ENCODE assay signal across 24 cellular contexts in the genomic region with DNA sequence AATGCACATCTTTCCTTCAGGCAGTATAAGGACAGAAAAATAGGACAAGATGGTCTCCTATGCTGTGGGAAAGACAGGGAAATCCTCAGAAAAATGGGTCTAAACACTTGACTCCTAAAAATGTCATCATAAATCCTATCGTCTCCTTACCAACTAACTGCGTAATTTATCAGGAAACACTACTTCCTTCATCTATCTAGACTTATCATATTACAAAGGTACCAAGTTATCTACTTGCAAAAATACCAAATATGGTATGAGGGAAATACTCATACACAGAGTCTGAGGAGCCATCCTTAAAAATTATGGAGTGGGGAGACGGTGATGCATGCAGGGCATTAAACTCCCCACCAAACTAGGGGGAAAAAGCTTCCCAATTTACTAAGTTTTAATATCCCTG. TPM values are rescaled to one million over a fixed set of nuclear protein-coding genes. Genes with fewer than 3 reads are reported as not detected.
DNase-seq lines count a peak whose midpoint lies in the region; ATAC-seq, FAIRE-seq and TF ChIP-seq lines count a peak whose summit lies in the region.
"Had no signal": no experiment of that assay in that cellular context is flagged by ENCODE, and none has a peak within 500 bp of the region (broad histone marks: within the 10 kb centered on the region; RNA-seq: fewer than 3 reads in every experiment).

No MANE protein-coding gene starts in this region.

- H3K9ac ChIP-seq in Loucy (ENCODE audit: low read depth, low read length, poor library complexity, severe bottlenecking) (peak overlapping the region; percentile 0), K562 (ENCODE audit: insufficient read depth in 1 of 2, low read depth in 2 of 2, low read length in 2 of 2) (no peak overlapping the region)

- peaks cover 85% of the 10 kb centered on the region for H3K4me1 Mint-ChIP-seq in activated T-cell treated with anti-CD3 and anti-CD28 coated beads, Interleukin-2, amount 50 U/mL, for 24 hours (ENCODE audit: low read depth)
- H3K4me1 Mint-ChIP-seq in stimulated activated effector memory CD8-positive, alpha-beta T cell treated with anti-CD3 and anti-CD28 coated beads, Interleukin-12 subunit alpha, Interleukin-12 subunit beta, amount 100 ng/mL, for 72 hours: peaks cover 80% of the 10 kb centered on the region

- in situ Hi-C loops in K562 (cut with MboI): no loop called here

- TF ChIP-seq CTCF in Loucy (conservative IDR thresholded peaks at IDR 0.05; ENCODE audit: low read length) (no peak), K562 (IDR thresholded peaks at IDR 0.05 in 2 of 3, conservative IDR thresholded peaks at IDR 0.05 in 1 of 3; ENCODE audit: insufficient read depth in 2 of 3, low read depth in 1 of 3, low read length in 3 of 3) (no peak), right atrium auricular region (IDR thresholded peaks at IDR 0.05) (no peak)

- POLR2A ChIA-PET in K562 (lab: Yijun Ruan, JAX): interaction anchor here (1.1 kb wide), 1 partner anchor 14 kb away, joined by 3 read pairs; no protein-coding TSS in a partner anchor

- 8% methylated on average over 3 of the region's 3 CpGs for WGBS in K562 (ENCODE audit: insufficient coverage, low coverage, missing lambda C conversion rate)

- CTCF ChIA-PET in K562 (lab: Yijun Ruan, JAX; ENCODE audit: low intra/inter-chr PET ratio): no interaction called here

- no TSS peak for BruUV-seq in K562 (replicated peaks; lab: Mats Ljungman, UMichigan)

- peak overlapping the region; percentile 50 for H3K4me3 ChIP-seq in Loucy (ENCODE audit: low read length, poor library complexity, severe bottlenecking)
- H3K4me3 ChIP-seq in K562: no peak overlapping the region
- no peak overlapping the region for H3K4me3 ChIP-seq in right atrium auricular region
- no peak overlapping the region for H3K4me3 ChIP-seq in MG63
- H3K4me3 ChIP-seq: colonic mucosa, gastrocnemius medialis, GM23338, mucosa of descending colon, ovary had no signal

- TF ChIP-seq RAD21 in K562 (CRISPR knock-in tag; conservative IDR thresholded peaks at IDR 0.05 in 1 of 2, IDR thresholded peaks at IDR 0.05 in 1 of 2): no peak

- peaks cover 24% of the 10 kb centered on the region for H3K36me3 Mint-ChIP-seq in activated T-cell treated with anti-CD3 and anti-CD28 coated beads, Interleukin-2, amount 50 U/mL, for 24 hours (ENCODE audit: low read depth)
- H3K36me3 Mint-ChIP-seq in stimulated activated effector memory CD8-positive, alpha-beta T cell treated with anti-CD3 and anti-CD28 coated beads, Interleukin-12 subunit alpha, Interleukin-12 subunit beta, amount 100 ng/mL, for 72 hours: peaks cover 15% of the 10 kb centered on the region

- H3K36me3 ChIP-seq in Loucy (ENCODE audit: insufficient read depth, low read length): 0 out of 2 replicates have a peak, but pooled peaks cover 3% of the 10 kb centered on the region
- H3K36me3 ChIP-seq in K562 (ENCODE audit: control insufficient read depth, insufficient read depth, low read length): peaks cover 10% of the 10 kb centered on the region; the same call in 2 of the 3 replicates
- H3K36me3 ChIP-seq in right atrium auricular region: no peaks in the 10 kb centered on the region
- H3K36me3 ChIP-seq in MG63: peaks cover 4% of the 10 kb centered on the region; the same call in 1 of the 2 replicates
- H3K36me3 ChIP-seq: colonic mucosa, gastrocnemius medialis, ovary had no signal

- H3K79me2 ChIP-seq in Loucy (ENCODE audit: insufficient read depth, low read length) (peaks cover 100% of the 10 kb centered on the region), K562 (ENCODE audit: control insufficient read depth, insufficient read depth, low read length) (peaks cover 93% of the 10 kb centered on the region)

- no peaks in the 10 kb centered on the region for H3K9me3 Mint-ChIP-seq in activated T-cell treated with anti-CD3 and anti-CD28 coated beads, Interleukin-2, amount 50 U/mL, for 24 hours
- no peaks in the 10 kb centered on the region for H3K9me3 Mint-ChIP-seq in stimulated activated effector memory CD8-positive, alpha-beta T cell treated with anti-CD3 and anti-CD28 coated beads, Interleukin-12 subunit alpha, Interleukin-12 subunit beta, amount 100 ng/mL, for 72 hours
- H3K9me3 Mint-ChIP-seq: GM23338 had no signal

- no peak for DNase-seq in activated T-cell treated with anti-CD3 and anti-CD28 coated beads, Interleukin-2, amount 50 U/mL, for 24 hours
- no peak for DNase-seq in activated T-cell treated with anti-CD3 and anti-CD28 coated beads, Interleukin-2, amount 50 U/mL, for 1 hour
- no peak for DNase-seq in K562 (ENCODE audit: extremely low read depth in 1 of 4, low spot score in 3 of 4)
- no peak for DNase-seq in stimulated activated effector memory CD8-positive, alpha-beta T cell treated with anti-CD3 and anti-CD28 coated beads, Interleukin-12 subunit alpha, Interleukin-12 subunit beta, amount 100 ng/mL, for 72 hours (ENCODE audit: low spot score in 2 of 2)
- DNase-seq in right atrium auricular region (ENCODE audit: low spot score): no peak
- no peak for DNase-seq in NCI-H524 treated with DMSO at 0.1 percent for 48 hours (lab: John Stamatoyannopoulos, UW)
- DNase-seq in MG63: no peak
- DNase-seq: ACHN; activated CD4-positive, alpha-beta T cell treated with anti-CD3 and anti-CD28 coated beads, Interleukin-2, amount 50 U/mL, for 48 hours; colonic mucosa; COR-L47; gastrocnemius medialis; GDM1; mucosa of descending colon; NCI-H1436; NCI-H345; ovary; SHP77; small intestine; stimulated activated naive CD4-positive, alpha-beta T cell treated with Interleukin-2 at 50 U/mL for 16 hours; T-helper 9 cell had no signal

- no peak for ATAC-seq in K562
- ATAC-seq in stimulated activated effector memory CD8-positive, alpha-beta T cell treated with anti-CD3 and anti-CD28 coated beads, Interleukin-12 subunit alpha, Interleukin-12 subunit beta, amount 100 ng/mL, for 72 hours: no peak
- ATAC-seq: gastrocnemius medialis, GM23338, mucosa of descending colon had no signal

- no peak for TF ChIP-seq EP300 in K562 (IDR thresholded peaks at IDR 0.05; ENCODE audit: low read length)

- peak overlapping the region; percentile 82 for H3K27ac Mint-ChIP-seq in activated T-cell treated with anti-CD3 and anti-CD28 coated beads, Interleukin-2, amount 50 U/mL, for 24 hours
- peak overlapping the region; percentile 81 for H3K27ac Mint-ChIP-seq in stimulated activated effector memory CD8-positive, alpha-beta T cell treated with anti-CD3 and anti-CD28 coated beads, Interleukin-12 subunit alpha, Interleukin-12 subunit beta, amount 100 ng/mL, for 72 hours
- H3K27ac Mint-ChIP-seq: GM23338 had no signal

- peaks cover 65% of the 10 kb centered on the region for H4K20me1 ChIP-seq in Loucy (ENCODE audit: insufficient read depth, low read length, poor library complexity, severe bottlenecking)
- H4K20me1 ChIP-seq in K562 (replicated peaks; ENCODE audit: control insufficient read depth, insufficient read depth, low read length): peaks cover 18% of the 10 kb centered on the region; the same call in 1 of the 2 replicates

- no peaks in the 10 kb centered on the region for H3K9me2 ChIP-seq in Loucy (replicated peaks; ENCODE audit: low read depth, low read length)

- no peak for TF ChIP-seq POLR2A in K562 (conservative IDR thresholded peaks at IDR 0.05)

- no peaks in the 10 kb centered on the region for H3K9me1 ChIP-seq in K562 (ENCODE audit: control insufficient read depth, insufficient read depth, low read length)

- no peak overlapping the region for H3K27ac ChIP-seq in K562 (ENCODE audit: extremely low read depth, low read depth, low read length)
- H3K27ac ChIP-seq in right atrium auricular region: no peak overlapping the region
- H3K27ac ChIP-seq: colonic mucosa, gastrocnemius medialis, ovary had no signal

- no peaks in the 10 kb centered on the region for H3K27me3 ChIP-seq in Loucy (ENCODE audit: insufficient read depth, low read length, poor library complexity, severe bottlenecking)
- H3K27me3 ChIP-seq in K562 (ENCODE audit: control insufficient read depth in 2 of 2, insufficient read depth in 2 of 2, low read length in 2 of 2): no peaks in the 10 kb centered on the region
- H3K27me3 ChIP-seq in right atrium auricular region: no peaks in the 10 kb centered on the region
- H3K27me3 ChIP-seq in MG63: no peaks in the 10 kb centered on the region
- H3K27me3 ChIP-seq: colonic mucosa, gastrocnemius medialis, ovary had no signal

- H3K4me1 ChIP-seq in Loucy (ENCODE audit: insufficient read depth, low read length, poor library complexity, severe bottlenecking) (peaks cover 73% of the 10 kb centered on the region), K562 (replicated peaks in 1 of 2; ENCODE audit: control insufficient read depth in 2 of 2, insufficient read depth in 2 of 2, low read length in 2 of 2) (peaks cover 17 to 45% of the 10 kb centered on the region in 2 experiments), right atrium auricular region (peaks cover 0 to 67% of the 10 kb centered on the region in 2 donors)

- H3K9me3 ChIP-seq in Loucy (ENCODE audit: insufficient read depth, low read depth, low read length) (no peaks in the 10 kb centered on the region), K562 (replicated peaks; ENCODE audit: control insufficient read depth, insufficient read depth, low read depth, low read length) (no peaks in the 10 kb centered on the region), right atrium auricular region (no peaks in the 10 kb centered on the region), MG63 (no peaks in the 10 kb centered on the region)
- H3K9me3 ChIP-seq: colonic mucosa, gastrocnemius medialis, mucosa of descending colon, ovary had no signal

- H3F3A ChIP-seq in Loucy (ENCODE audit: low read depth): peaks cover 6% of the 10 kb centered on the region; the same call in 1 of the 2 replicates

- no peak overlapping the region for H3K4me3 Mint-ChIP-seq in activated T-cell treated with anti-CD3 and anti-CD28 coated beads, Interleukin-2, amount 50 U/mL, for 24 hours
- H3K4me3 Mint-ChIP-seq in stimulated activated effector memory CD8-positive, alpha-beta T cell treated with anti-CD3 and anti-CD28 coated beads, Interleukin-12 subunit alpha, Interleukin-12 subunit beta, amount 100 ng/mL, for 72 hours: no peak overlapping the region
- H3K4me3 Mint-ChIP-seq: GM23338 had no signal

- no peaks in the 10 kb centered on the region for H3K27me3 Mint-ChIP-seq in activated T-cell treated with anti-CD3 and anti-CD28 coated beads, Interleukin-2, amount 50 U/mL, for 24 hours

- FAIRE-seq in K562 (lab: Jason Lieb, UNC): no peak
- FAIRE-seq: astrocyte, small intestine had no signal

- intact Hi-C loops in K562 (cut with micrococcal nuclease): no loop called here

- H3K4me2 ChIP-seq in Loucy (ENCODE audit: low read depth, low read length, poor library complexity, severe bottlenecking): peak overlapping the region; percentile 70
- no peak overlapping the region for H3K4me2 ChIP-seq in K562 (ENCODE audit: insufficient read depth, low read length)
- H3K4me2 ChIP-seq: GM23338 had no signal

- H2AFZ ChIP-seq in Loucy (ENCODE audit: low read length): no peak overlapping the region
- no peak overlapping the region for H2AFZ ChIP-seq in K562 (ENCODE audit: low read depth, low read length)
- H2AFZ ChIP-seq: GM23338 had no signal

RNA-seq across cellular contexts. Expression of gene GRB2, which starts 44.1 kb away (rescaled TPM):
- total RNA-seq in K562 (2011; cell fraction: chromatin; rRNA removed; ENCODE audit: low replicate concordance): 67.9 and 104 TPM in 2 replicates
- total RNA-seq in K562 (2011; cell fraction: nucleolus; rRNA removed): 72.2 and 76.5 TPM in 2 replicates
- 69.3 and 101 TPM in 2 replicates for total RNA-seq in K562 (2011; cell fraction: nucleoplasm; rRNA removed)
- total RNA-seq in K562 (2014; rRNA removed) (107 and 125 TPM in 2 replicates), K562 (2014; rRNA removed; fragmentation: Illumina TruSeq; extraction: Trizol) (65.3 and 79.9 TPM in 2 replicates), K562 (2015; rRNA removed; fragmentation: Illumina TruSeq; extraction: Trizol) (70.5 and 74.3 TPM in 2 replicates), K562 (2021) (113 and 115 TPM in 2 replicates), right atrium auricular region (100 to 1,000 TPM in 1 of 2 donors, 10 to 100 TPM in 1; 80.8 to 112 TPM)
- polyA plus RNA-seq in K562 (2011; rRNA removed) (66.8 and 136 TPM in 2 replicates), K562 (2014; fragmentation: Illumina TruSeq; extraction: Trizol) (83.5 and 84.8 TPM in 2 replicates), K562 (2014; fragmentation: Nextera tagmentation; extraction: Ambion mirVana) (10 to 100 TPM; 57.2 to 69.1 TPM), K562 (2014; rRNA removed) (85.2 and 95.1 TPM in 2 replicates)
- polyA plus RNA-seq in K562 (2011; cell fraction: cytosol; rRNA removed): 92.1 and 93.8 TPM in 2 replicates
- polyA plus RNA-seq in K562 (2011; cell fraction: nucleus; rRNA removed): 20.1 and 22.1 TPM in 2 replicates
- 69.8 and 89.1 TPM in 2 replicates for polyA plus RNA-seq in K562 (2012)
- polyA minus RNA-seq in K562 (2011; rRNA and poly(A)+ RNA removed): 32.5 and 47.6 TPM in 2 replicates
- 20.9 and 32.6 TPM in 2 replicates for polyA minus RNA-seq in K562 (2011; cell fraction: cytosol; rRNA and poly(A)+ RNA removed)
- polyA minus RNA-seq in K562 (2011; cell fraction: nucleus; rRNA and poly(A)+ RNA removed): 18.7 and 28.4 TPM in 2 replicates
- 110 and 134 TPM in 2 replicates for total RNA-seq in MG63 (2014; rRNA removed; shearing (Covaris generic); ENCODE audit: low replicate concordance)
